24 cellular contexts compared by ENCODE assay signal in genomic region chr11:10481567-10482349, GRCh38. TPM values are rescaled to one million over a fixed set of nuclear protein-coding genes. Genes with fewer than 3 reads are reported as not detected.
DNase-seq lines count a peak whose midpoint lies in the region; ATAC-seq and TF ChIP-seq lines count a peak whose summit lies in the region.
"Had no signal": no experiment of that assay in that cellular context is flagged by ENCODE, and none has a peak within 500 bp of the region (broad histone marks: within the 10 kb centered on the region; RNA-seq: fewer than 3 reads in every experiment).

No MANE protein-coding gene starts in this region.

- H3K27ac Mint-ChIP-seq in CD8-positive, alpha-beta T cell = peak overlapping the region; percentile 7
- H3K27ac Mint-ChIP-seq: activated CD4-positive, alpha-beta T cell treated with anti-CD3 and anti-CD28 coated beads, Interleukin-2, amount 10 ng/mL, durations not matched to agents 7 days and 5 days; activated naive CD8-positive, alpha-beta T cell; activated T-helper 17 cell treated with anti-CD3 and anti-CD28 coated beads, Interleukin-2, amount 50 U/mL, for 72 hours; stimulated activated memory B cell treated with anti-CD40 and anti-IgM and Interleukin-4, amounts not matched to agents 10 μg/mL and 1 μg/mL and 100 μg/mL, for 72 hours had no signal

- H3K9me3 ChIP-seq in CD8-positive, alpha-beta T cell (ENCODE audit: low read length) = no peaks in the 10 kb centered on the region
- no peaks in the 10 kb centered on the region for H3K9me3 ChIP-seq in neutrophil
- H3K9me3 ChIP-seq: ascending aorta, ovary had no signal

- CTCF ChIA-PET in CD8-positive, alpha-beta T cell (lab: Charles Lee) = interaction anchor here (1.9 kb wide), 1 partner anchor 68 kb away, joined by 5 read pairs; no protein-coding TSS in a partner anchor

- no peak overlapping the region for H3K4me3 ChIP-seq in CD8-positive, alpha-beta T cell (ENCODE audit: low read depth, low read length)
- H3K4me3 ChIP-seq in neutrophil (ENCODE audit: low read depth in 1 of 2, low read length in 1 of 2) = no peak overlapping the region
- H3K4me3 ChIP-seq: ascending aorta, GM23248, ovary had no signal

- DNase-seq in AG08396 (ENCODE audit: low spot score) (peak; percentile 20), RPMI8226 (no peak), H4 (ENCODE audit: low spot score) (no peak), DMS53 treated with DMSO at 0.1 percent for 48 hours (lab: John Stamatoyannopoulos, UW; ENCODE audit: unreplicated experiment) (no peak)
- DNase-seq in CD8-positive, alpha-beta T cell = no peak
- DNase-seq: activated CD4-positive, alpha-beta T cell treated with anti-CD3 and anti-CD28 coated beads, Interleukin-2, amount 10 ng/mL, durations not matched to agents 7 days and 5 days; activated CD8-positive, alpha-beta memory T cell treated with anti-CD3 and anti-CD28 coated beads, Interleukin-2, amount 10 ng/mL, durations not matched to agents 7 days and 5 days; caudate nucleus; CD4-positive, CD25-positive, alpha-beta regulatory T cell; dermis blood vessel endothelial cell; GDM1; GM23248; kidney glomerular epithelial cell; mesendoderm; naive thymus-derived CD8-positive, alpha-beta T cell; NCI-H2171 treated with DMSO at 0.1 percent for 48 hours; NCI-H774; ovary had no signal

- intact Hi-C loops in CD8-positive, alpha-beta T cell (cut with DNase I, micrococcal nuclease) = no loop called here

- H3K4me1 Mint-ChIP-seq in CD8-positive, alpha-beta T cell (ENCODE audit: low read depth) = peaks cover 9% of the 10 kb centered on the region

- no peak overlapping the region for H3K4me3 Mint-ChIP-seq in CD8-positive, alpha-beta T cell
- H3K4me3 Mint-ChIP-seq: activated CD4-positive, alpha-beta T cell treated with anti-CD3 and anti-CD28 coated beads, Interleukin-2, amount 10 ng/mL, durations not matched to agents 7 days and 5 days; activated CD8-positive, alpha-beta memory T cell treated with anti-CD3 and anti-CD28 coated beads, Interleukin-2, amount 10 ng/mL, durations not matched to agents 7 days and 5 days; activated naive CD8-positive, alpha-beta T cell; activated T-helper 17 cell treated with anti-CD3 and anti-CD28 coated beads, Interleukin-2, amount 50 U/mL, for 72 hours; CD4-positive, CD25-positive, alpha-beta regulatory T cell; naive thymus-derived CD8-positive, alpha-beta T cell; stimulated activated memory B cell treated with anti-CD40 and anti-IgM and Interleukin-4, amounts not matched to agents 10 μg/mL and 1 μg/mL and 100 μg/mL, for 72 hours had no signal

- H3K27ac ChIP-seq in CD8-positive, alpha-beta T cell (ENCODE audit: low read depth, low read length) = no peak overlapping the region
- H3K27ac ChIP-seq in cingulate gyrus (ENCODE audit: low read depth, low read length) = peak overlapping the region; percentile 55
- H3K27ac ChIP-seq in neutrophil = peak overlapping the region; percentile 80
- H3K27ac ChIP-seq: ascending aorta, GM23248, ovary had no signal

- no peaks in the 10 kb centered on the region for H3K27me3 ChIP-seq in CD8-positive, alpha-beta T cell (ENCODE audit: insufficient read depth, low read length)
- no peaks in the 10 kb centered on the region for H3K27me3 ChIP-seq in neutrophil
- H3K27me3 ChIP-seq: ascending aorta, ovary had no signal

- POLR2A ChIA-PET in CD8-positive, alpha-beta T cell (lab: Charles Lee) = interaction anchor here (0.6 kb wide), 1 partner anchor 1800 kb away, joined by 3 read pairs; no protein-coding TSS in a partner anchor

- ATAC-seq in CD8-positive, alpha-beta T cell = no peak
- ATAC-seq: activated CD8-positive, alpha-beta memory T cell treated with anti-CD3 and anti-CD28 coated beads, Interleukin-2, amount 10 ng/mL, durations not matched to agents 7 days and 5 days; activated T-helper 17 cell treated with anti-CD3 and anti-CD28 coated beads, Interleukin-2, amount 50 U/mL, for 72 hours; naive thymus-derived CD8-positive, alpha-beta T cell; stimulated activated memory B cell treated with anti-CD40 and anti-IgM and Interleukin-4, amounts not matched to agents 10 μg/mL and 1 μg/mL and 100 μg/mL, for 72 hours had no signal

- H3K36me3 ChIP-seq in CD8-positive, alpha-beta T cell (ENCODE audit: insufficient read depth, low read length) = peaks cover under 1% of the 10 kb centered on the region
- H3K36me3 ChIP-seq in neutrophil = peaks cover 88% of the 10 kb centered on the region
- H3K36me3 ChIP-seq: ascending aorta, ovary had no signal

- H3K36me3 Mint-ChIP-seq in CD8-positive, alpha-beta T cell = peaks cover 86% of the 10 kb centered on the region

- TF ChIP-seq CTCF in CD8-positive, alpha-beta T cell (IDR thresholded peaks at IDR 0.05) = no peak
- no peak for TF ChIP-seq CTCF in neutrophil (IDR thresholded peaks at IDR 0.05)

- no peaks in the 10 kb centered on the region for H3K4me1 ChIP-seq in CD8-positive, alpha-beta T cell (ENCODE audit: insufficient read depth, low read length)
- peaks cover 8 to 13% of the 10 kb centered on the region in 2 experiments for H3K4me1 ChIP-seq in neutrophil (ENCODE audit: control insufficient read depth in 1 of 2, insufficient read depth in 1 of 2, low read depth in 1 of 2, low read length in 1 of 2)
- H3K4me1 ChIP-seq: ascending aorta had no signal

- no peaks in the 10 kb centered on the region for H3K9me3 Mint-ChIP-seq in CD8-positive, alpha-beta T cell
- H3K9me3 Mint-ChIP-seq: activated CD4-positive, alpha-beta T cell treated with anti-CD3 and anti-CD28 coated beads, Interleukin-2, amount 10 ng/mL, durations not matched to agents 7 days and 5 days; activated T-helper 17 cell treated with anti-CD3 and anti-CD28 coated beads, Interleukin-2, amount 50 U/mL, for 72 hours; CD4-positive, CD25-positive, alpha-beta regulatory T cell; naive thymus-derived CD8-positive, alpha-beta T cell; stimulated activated memory B cell treated with anti-CD40 and anti-IgM and Interleukin-4, amounts not matched to agents 10 μg/mL and 1 μg/mL and 100 μg/mL, for 72 hours had no signal

- H3K27me3 Mint-ChIP-seq in CD8-positive, alpha-beta T cell (ENCODE audit: low read depth) = no peaks in the 10 kb centered on the region
- H3K27me3 Mint-ChIP-seq: activated CD4-positive, alpha-beta T cell treated with anti-CD3 and anti-CD28 coated beads, Interleukin-2, amount 10 ng/mL, durations not matched to agents 7 days and 5 days; activated CD8-positive, alpha-beta memory T cell treated with anti-CD3 and anti-CD28 coated beads, Interleukin-2, amount 10 ng/mL, durations not matched to agents 7 days and 5 days; activated naive CD8-positive, alpha-beta T cell; activated T-helper 17 cell treated with anti-CD3 and anti-CD28 coated beads, Interleukin-2, amount 50 U/mL, for 72 hours; CD4-positive, CD25-positive, alpha-beta regulatory T cell; naive thymus-derived CD8-positive, alpha-beta T cell; stimulated activated memory B cell treated with anti-CD40 and anti-IgM and Interleukin-4, amounts not matched to agents 10 μg/mL and 1 μg/mL and 100 μg/mL, for 72 hours had no signal

RNA-seq across cellular contexts. Expression of gene AMPD3, which starts 26.7 kb away (rescaled TPM):
- 10 to 100 TPM; 10.6 to 12.1 TPM for total RNA-seq in CD8-positive, alpha-beta T cell
- 1.6 and 1.9 TPM in 2 replicates for total RNA-seq in H4 (2014; rRNA removed; shearing (Covaris generic))

RNA-seq across cellular contexts. Expression of gene RNF141, which starts 59.2 kb away (rescaled TPM):
- total RNA-seq in CD8-positive, alpha-beta T cell = 10 to 100 TPM; 17.3 to 19.2 TPM
- 29.8 and 39.5 TPM in 2 replicates for total RNA-seq in H4 (2014; rRNA removed; shearing (Covaris generic))
